In the genomic region with DNA sequence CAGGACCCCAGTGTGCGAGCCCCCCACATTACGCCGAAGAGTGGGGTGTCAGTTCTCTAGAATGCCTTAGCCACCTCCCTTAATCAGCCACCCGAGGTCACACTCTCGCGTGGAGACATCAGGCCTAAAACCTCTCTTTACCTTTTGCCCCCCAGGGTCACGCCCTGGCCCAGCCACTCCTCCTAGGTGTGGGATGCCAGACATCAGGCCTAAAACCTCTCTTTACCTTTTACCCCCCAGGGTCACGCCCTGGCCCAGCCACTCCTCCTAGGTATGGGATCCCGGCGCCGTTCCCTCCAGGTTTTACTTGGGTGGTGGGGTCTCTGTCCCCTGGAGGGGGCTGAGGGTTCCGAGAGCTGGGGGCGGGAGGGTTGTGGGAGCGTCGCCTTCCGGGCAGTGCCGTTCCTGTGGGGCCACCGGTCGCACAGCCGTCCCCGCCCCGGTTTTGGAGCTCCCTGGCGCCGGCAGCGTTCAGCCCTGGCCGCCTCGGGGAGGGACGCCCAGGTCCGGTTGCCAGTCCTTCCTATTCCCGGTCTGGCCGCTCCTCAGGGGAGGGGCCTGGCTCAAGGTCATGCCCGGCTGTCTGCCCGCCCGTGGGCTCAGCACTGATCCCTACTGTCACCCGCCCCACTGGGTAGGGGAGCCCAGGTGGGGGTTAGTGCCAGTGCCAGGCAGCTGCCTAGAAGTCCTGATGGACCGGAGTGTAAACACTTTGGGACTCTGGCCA, we compare ENCODE assay signal across 1 cellular context.
TF ChIP-seq lines count a peak whose summit lies in the region.

No MANE protein-coding gene starts in this region.

TF ChIP-seq in HCT116, 20 proteins besides CTCF, POLR2A, EP300 and RAD21 (continued from another document):
- no peak for TF ChIP-seq ZFX (IDR thresholded peaks at IDR 0.05)
- TF ChIP-seq SIN3A (IDR thresholded peaks at IDR 0.05; ENCODE audit: low read depth), result no peak; the same call in 1 of the 2 replicates
- no peak for TF ChIP-seq ZNF274 (IDR thresholded peaks at IDR 0.05; ENCODE audit: low read depth, low read length)
- TF ChIP-seq FOSL1 (IDR thresholded peaks at IDR 0.05; ENCODE audit: low read depth), result no peak
- TF ChIP-seq, protein P1, sequence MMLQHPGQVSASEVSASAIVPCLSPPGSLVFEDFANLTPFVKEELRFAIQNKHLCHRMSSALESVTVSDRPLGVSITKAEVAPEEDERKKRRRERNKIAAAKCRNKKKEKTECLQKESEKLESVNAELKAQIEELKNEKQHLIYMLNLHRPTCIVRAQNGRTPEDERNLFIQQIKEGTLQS (IDR thresholded peaks at IDR 0.05), result no peak
- TF ChIP-seq SP1 (IDR thresholded peaks at IDR 0.05; ENCODE audit: low read depth), result no peak
